22 cellular contexts compared by ENCODE assay signal in genomic region chr7:154231732-154232131, GRCh38.
DNase-seq lines count a peak whose midpoint lies in the region; ATAC-seq and TF ChIP-seq lines count a peak whose summit lies in the region.
"Had no signal": no experiment of that assay in that cellular context is flagged by ENCODE, and none has a peak within 500 bp of the region (broad histone marks: within the 10 kb centered on the region; RNA-seq: fewer than 3 reads in every experiment).

No MANE protein-coding gene starts in this region.

- H3K27ac ChIP-seq in iPS DF 6.9 (ENCODE audit: low read length) (no peak overlapping the region), prostate gland (no peak overlapping the region)
- H3K27ac ChIP-seq: breast epithelium, heart left ventricle, skin epidermis, thyroid gland had no signal

- POLR2A ChIA-PET in HEK293T (lab: Yijun Ruan, JAX): no interaction called here

- no peak overlapping the region for H3K27ac Mint-ChIP-seq in T-helper 17 cell
- no peak overlapping the region for H3K27ac Mint-ChIP-seq in activated T-helper 17 cell treated with anti-CD3 and anti-CD28 coated beads, Interleukin-2, amount 50 U/mL, for 72 hours
- H3K27ac Mint-ChIP-seq: activated naive CD8-positive, alpha-beta T cell treated with anti-CD3 and anti-CD28 coated beads, Interleukin-2, amount 10 ng/mL, durations not matched to agents 7 days and 5 days; activated T-cell treated with anti-CD3 and anti-CD28 coated beads, Interleukin-2, amount 50 U/mL, for 24 hours; stimulated activated effector memory CD8-positive, alpha-beta T cell treated with anti-CD3 and anti-CD28 coated beads, Interleukin-12 subunit alpha, Interleukin-12 subunit beta, amount 100 ng/mL, for 72 hours had no signal

- H3K9me3 Mint-ChIP-seq in activated T-helper 17 cell treated with anti-CD3 and anti-CD28 coated beads, Interleukin-2, amount 50 U/mL, for 72 hours: peaks cover 13% of the 10 kb centered on the region

- CTCF ChIA-PET in HEK293T (lab: Yijun Ruan, JAX): no interaction called here

- WGBS in iPS DF 6.9 (ENCODE audit: insufficient coverage, insufficient read length): no CpG with 5 or more reads among the region's 6 CpGs
- 37% methylated on average over 6 of the region's 6 CpGs for WGBS in prostate gland

- H3K4me3 ChIP-seq in iPS DF 6.9 (ENCODE audit: low read length): no peak overlapping the region
- H3K4me3 ChIP-seq in prostate gland: no peak overlapping the region
- H3K4me3 ChIP-seq: breast epithelium, dorsolateral prefrontal cortex, heart left ventricle, mucosa of descending colon, skin epidermis, thyroid gland had no signal

- no peak overlapping the region for H3K4me3 Mint-ChIP-seq in T-helper 17 cell
- no peak overlapping the region for H3K4me3 Mint-ChIP-seq in activated T-helper 17 cell treated with anti-CD3 and anti-CD28 coated beads, Interleukin-2, amount 50 U/mL, for 72 hours
- H3K4me3 Mint-ChIP-seq: activated naive CD8-positive, alpha-beta T cell treated with anti-CD3 and anti-CD28 coated beads, Interleukin-2, amount 10 ng/mL, durations not matched to agents 7 days and 5 days; activated T-cell treated with anti-CD3 and anti-CD28 coated beads, Interleukin-2, amount 50 U/mL, for 24 hours; stimulated activated effector memory CD8-positive, alpha-beta T cell treated with anti-CD3 and anti-CD28 coated beads, Interleukin-12 subunit alpha, Interleukin-12 subunit beta, amount 100 ng/mL, for 72 hours had no signal

- ATAC-seq in T-helper 17 cell: no peak
- no peak for ATAC-seq in activated T-helper 17 cell treated with anti-CD3 and anti-CD28 coated beads, Interleukin-2, amount 50 U/mL, for 72 hours (replicated peaks)
- ATAC-seq: heart left ventricle; mucosa of descending colon; stimulated activated effector memory CD8-positive, alpha-beta T cell treated with anti-CD3 and anti-CD28 coated beads, Interleukin-12 subunit alpha, Interleukin-12 subunit beta, amount 100 ng/mL, for 72 hours had no signal

- no peak for TF ChIP-seq CTCF in prostate gland (IDR thresholded peaks at IDR 0.05)

- H3K36me3 Mint-ChIP-seq in T-helper 17 cell (ENCODE audit: low read depth): no peaks in the 10 kb centered on the region
- H3K36me3 Mint-ChIP-seq in activated T-helper 17 cell treated with anti-CD3 and anti-CD28 coated beads, Interleukin-2, amount 50 U/mL, for 72 hours (ENCODE audit: low read depth): no peaks in the 10 kb centered on the region
- H3K36me3 Mint-ChIP-seq: stimulated activated effector memory CD8-positive, alpha-beta T cell treated with anti-CD3 and anti-CD28 coated beads, Interleukin-12 subunit alpha, Interleukin-12 subunit beta, amount 100 ng/mL, for 72 hours had no signal

- peak; percentile 11 for DNase-seq in Caki2 (ENCODE audit: low read depth)
- peak; percentile 19 for DNase-seq in HEK293T (ENCODE audit: extremely low spot score)
- DNase-seq in RPMI8226: peak; percentile 61
- DNase-seq in iPS DF 6.9 (ENCODE audit: low read depth, low spot score): peak; percentile 60
- DNase-seq in T-helper 17 cell: no peak
- DNase-seq in prostate gland (ENCODE audit: low spot score): no peak
- DNase-seq in midbrain (lab: John Stamatoyannopoulos, UW): no peak
- DNase-seq: activated naive CD8-positive, alpha-beta T cell treated with anti-CD3 and anti-CD28 coated beads, Interleukin-2, amount 10 ng/mL, durations not matched to agents 7 days and 5 days; activated T-cell treated with anti-CD3 and anti-CD28 coated beads, Interleukin-2, amount 50 U/mL, for 24 hours; COR-L47; dorsolateral prefrontal cortex; heart left ventricle; mucosa of descending colon; NCI-H1105 treated with DMSO at 0.1 percent for 48 hours; NK-92 treated with Interleukin-12 subunit alpha and Interleukin-12 subunit beta, amount 100 ng/mL, for 24 hours; SHP77 treated with DMSO at 0.1 percent for 48 hours; T-helper 9 cell had no signal

- no peaks in the 10 kb centered on the region for H3K27me3 ChIP-seq in iPS DF 6.9 (ENCODE audit: control insufficient read depth, insufficient read depth, low read length)
- H3K27me3 ChIP-seq in prostate gland (replicated peaks; ENCODE audit: insufficient read depth): no peaks in the 10 kb centered on the region
- H3K27me3 ChIP-seq: breast epithelium, dorsolateral prefrontal cortex, heart left ventricle, thyroid gland had no signal

- H3K36me3 ChIP-seq in iPS DF 6.9 (ENCODE audit: control insufficient read depth, insufficient read depth, low read length): no peaks in the 10 kb centered on the region
- H3K36me3 ChIP-seq in prostate gland: no peaks in the 10 kb centered on the region
- H3K36me3 ChIP-seq: breast epithelium, heart left ventricle, thyroid gland had no signal

- H3K9me3 ChIP-seq in iPS DF 6.9 (ENCODE audit: control insufficient read depth, insufficient read depth, low read length) (no peaks in the 10 kb centered on the region), T-helper 17 cell (ENCODE audit: control insufficient read depth, low read length, poor library complexity, severe bottlenecking) (no peaks in the 10 kb centered on the region), prostate gland (no peaks in the 10 kb centered on the region)
- H3K9me3 ChIP-seq: thyroid gland had no signal

- TF ChIP-seq POLR2A in prostate gland (IDR thresholded peaks at IDR 0.05): no peak

- in situ Hi-C loops in Caki2 (cut with HindIII; ENCODE audit: low pct_unique_long_range_greater_than_20kb, low sequenced_read_pairs): no loop called here

- H3K4me1 ChIP-seq in iPS DF 6.9 (ENCODE audit: control insufficient read depth, insufficient read depth, low read length) (no peaks in the 10 kb centered on the region), prostate gland (replicated peaks) (no peaks in the 10 kb centered on the region)
- H3K4me1 ChIP-seq: breast epithelium, heart left ventricle, thyroid gland had no signal

- H3K27me3 Mint-ChIP-seq in T-helper 17 cell: no peaks in the 10 kb centered on the region
- no peaks in the 10 kb centered on the region for H3K27me3 Mint-ChIP-seq in activated T-helper 17 cell treated with anti-CD3 and anti-CD28 coated beads, Interleukin-2, amount 50 U/mL, for 72 hours
- H3K27me3 Mint-ChIP-seq: activated naive CD8-positive, alpha-beta T cell treated with anti-CD3 and anti-CD28 coated beads, Interleukin-2, amount 10 ng/mL, durations not matched to agents 7 days and 5 days; activated T-cell treated with anti-CD3 and anti-CD28 coated beads, Interleukin-2, amount 50 U/mL, for 24 hours had no signal

- H3K4me1 Mint-ChIP-seq in T-helper 17 cell: no peaks in the 10 kb centered on the region
- no peaks in the 10 kb centered on the region for H3K4me1 Mint-ChIP-seq in activated T-helper 17 cell treated with anti-CD3 and anti-CD28 coated beads, Interleukin-2, amount 50 U/mL, for 72 hours
- H3K4me1 Mint-ChIP-seq: activated naive CD8-positive, alpha-beta T cell treated with anti-CD3 and anti-CD28 coated beads, Interleukin-2, amount 10 ng/mL, durations not matched to agents 7 days and 5 days; stimulated activated effector memory CD8-positive, alpha-beta T cell treated with anti-CD3 and anti-CD28 coated beads, Interleukin-12 subunit alpha, Interleukin-12 subunit beta, amount 100 ng/mL, for 72 hours had no signal

- intact Hi-C loops in prostate gland (cut with DNase I): no loop called here

TF ChIP-seq in HEK293T, 16 proteins besides CTCF, POLR2A, EP300 and RAD21:
- TF ChIP-seq LEF1 (IDR thresholded peaks at IDR 0.05; ENCODE audit: borderline replicate concordance): no peak

Comparison
In these comparisons a context has a peak if more than half of its experiments do, and no peak if none do; other contexts are left out.
1. DNase-seq: peak in Caki2 (single experiment), HEK293T (single experiment), RPMI8226 (single experiment) and iPS DF 6.9 (single experiment); none in T-helper 17 cell (0 of 3), prostate gland (single experiment) and midbrain (single experiment).